Comparison of ENCODE assay signal across 32 cellular contexts in the genomic region with DNA sequence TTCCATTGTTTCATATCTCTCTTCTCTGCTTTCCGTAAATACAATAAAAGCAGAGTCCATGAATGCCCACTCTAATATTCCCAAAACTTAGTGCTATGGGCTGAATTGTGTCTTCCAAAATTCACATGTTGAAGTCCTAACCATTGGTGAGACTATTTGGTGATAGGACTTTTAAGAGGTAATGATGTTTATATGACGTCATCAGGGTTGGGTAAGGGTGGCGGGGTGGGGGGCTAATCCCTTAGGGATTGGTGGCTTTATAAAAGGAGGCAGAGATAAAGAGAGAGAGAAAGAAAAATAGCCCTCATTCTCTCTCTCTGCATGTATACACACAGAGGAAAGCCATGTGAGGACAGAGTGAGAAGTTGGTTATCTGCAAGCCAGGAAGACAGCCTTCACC.
"Had no signal": no experiment of that assay in that cellular context is flagged by ENCODE, and none has a peak within 500 bp of the region (broad histone marks: within the 10 kb centered on the region; RNA-seq: fewer than 3 reads in every experiment).

No MANE protein-coding gene starts in this region.

- H3K9me3 ChIP-seq: adrenal gland, ascending aorta, body of pancreas, breast epithelium had no signal

- H3K4me1 ChIP-seq: adrenal gland, ascending aorta, body of pancreas, breast epithelium had no signal

- H3K4me3 ChIP-seq: adrenal gland, ascending aorta, body of pancreas, breast epithelium, cardiac muscle cell had no signal

- H3K27ac ChIP-seq: adrenal gland, ascending aorta, body of pancreas, brain microvascular endothelial cell, breast epithelium, cardiac muscle cell had no signal

- H3K36me3 ChIP-seq: adrenal gland, brain microvascular endothelial cell, breast epithelium, cardiac muscle cell had no signal

- H3K27me3 ChIP-seq: ascending aorta, body of pancreas, brain microvascular endothelial cell, breast epithelium, cardiac muscle cell had no signal

- FAIRE-seq: bronchial epithelial cell had no signal

- DNase-seq: activated effector memory CD4-positive, alpha-beta T cell treated with anti-CD3 and anti-CD28 coated beads, Interleukin-2, amount 50 U/mL, for 16 hours; activated effector memory CD4-positive, alpha-beta T cell treated with Interleukin-2 at 50 U/mL for 16 hours; activated gamma-delta T cell; activated gamma-delta T cell treated with Interleukin-2 at 50 U/mL for 16 hours; activated naive CD4-positive, alpha-beta T cell; activated naive CD4-positive, alpha-beta T cell treated with anti-CD3 and anti-CD28 coated beads for 36 hours; activated naive CD4-positive, alpha-beta T cell treated with anti-CD3 and anti-CD28 coated beads, Interleukin-2, amount 10 ng/mL, durations not matched to agents 7 days and 5 days; activated naive CD4-positive, alpha-beta T cell treated with anti-CD3 and anti-CD28 coated beads, Interleukin-2, amount 50 U/mL, for 16 hours; activated naive CD4-positive, alpha-beta T cell treated with Interleukin-2 at 50 U/mL for 16 hours; activated naive CD8-positive, alpha-beta T cell treated with anti-CD3 and anti-CD28 coated beads for 36 hours; activated naive CD8-positive, alpha-beta T cell treated with anti-CD3 and anti-CD28 coated beads, Interleukin-2, amount 10 ng/mL, durations not matched to agents 7 days and 5 days; activated naive CD8-positive, alpha-beta T cell treated with anti-CD3 and anti-CD28 coated beads, Interleukin-2, amount 50 U/mL, for 24 hours; activated T-cell treated with anti-CD3 and anti-CD28 coated beads, Interleukin-2, amount 50 U/mL, for 24 hours; activated T-cell treated with anti-CD3 and anti-CD28 coated beads, Interleukin-2, amount 50 U/mL, for 4 hours; activated T-cell treated with anti-CD3 and anti-CD28 coated beads, Interleukin-2, amount 50 U/mL, for 48 hours; activated T-cell treated with anti-CD3 and anti-CD28 coated beads, Interleukin-2, amount 50 U/mL, for 72 hours; adrenal gland; amniotic stem cell; amygdala; anterior cingulate cortex; aorta; body of pancreas; brain microvascular endothelial cell; caudate nucleus; central memory CD4-positive, alpha-beta T cell; cerebellar nuclear complex had no signal

- ATAC-seq: activated naive CD4-positive, alpha-beta T cell treated with anti-CD3 and anti-CD28 coated beads, Interleukin-2, amount 50 U/mL, for 72 hours; activated naive CD8-positive, alpha-beta T cell treated with anti-CD3 and anti-CD28 coated beads, Interleukin-2, amount 50 U/mL, for 24 hours; activated T-cell treated with anti-CD3 and anti-CD28 coated beads, Interleukin-2, amount 50 U/mL, for 4 hours; activated T-cell treated with anti-CD3 and anti-CD28 coated beads, Interleukin-2, amount 50 U/mL, for 72 hours; activated T-helper 17 cell treated with anti-CD3 and anti-CD28 coated beads, Interleukin-2, amount 50 U/mL, for 72 hours; body of pancreas had no signal
